Comparison of ENCODE assay signal across 1 cellular context in the genomic region with DNA sequence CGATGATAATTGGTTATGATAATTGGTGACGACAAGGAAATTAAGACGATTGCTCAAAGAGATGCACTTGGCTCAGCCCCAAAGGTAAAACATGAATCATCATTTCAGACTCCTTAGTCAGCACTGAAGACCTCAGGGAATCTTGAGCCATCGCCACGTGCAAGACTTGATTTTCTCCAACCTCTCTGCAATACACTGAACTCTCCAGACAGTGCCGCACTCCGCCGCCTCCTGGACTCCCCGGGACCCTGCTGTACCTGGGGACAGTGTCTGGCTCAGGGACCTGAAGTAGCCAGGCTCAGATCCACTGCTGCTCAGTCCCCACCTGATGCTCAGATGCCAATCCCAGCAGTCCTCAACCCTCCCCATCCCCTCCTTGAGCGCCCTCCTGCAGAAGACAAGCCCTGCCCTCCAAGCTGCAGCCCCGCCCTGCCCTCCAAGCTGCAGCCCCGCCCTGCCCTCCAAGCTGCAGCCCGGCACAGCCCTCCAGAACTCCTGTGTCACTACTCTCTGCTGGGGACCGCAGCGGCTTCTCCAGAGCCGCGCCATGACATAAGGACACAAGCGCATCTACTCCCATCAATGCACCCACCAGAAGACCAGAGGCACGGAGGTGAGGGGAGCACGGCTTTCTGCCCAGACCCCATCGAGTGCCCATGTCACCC.
A peak's percentile ranks its signal among the peaks of the same experiment; 100 is the strongest.
TF ChIP-seq lines count a peak whose summit lies in the region.

No MANE protein-coding gene starts in this region.

TF ChIP-seq in HepG2, 621 proteins besides CTCF, POLR2A, EP300 and RAD21 (continued from another document and continues in another):
- TF ChIP-seq, protein P1, sequence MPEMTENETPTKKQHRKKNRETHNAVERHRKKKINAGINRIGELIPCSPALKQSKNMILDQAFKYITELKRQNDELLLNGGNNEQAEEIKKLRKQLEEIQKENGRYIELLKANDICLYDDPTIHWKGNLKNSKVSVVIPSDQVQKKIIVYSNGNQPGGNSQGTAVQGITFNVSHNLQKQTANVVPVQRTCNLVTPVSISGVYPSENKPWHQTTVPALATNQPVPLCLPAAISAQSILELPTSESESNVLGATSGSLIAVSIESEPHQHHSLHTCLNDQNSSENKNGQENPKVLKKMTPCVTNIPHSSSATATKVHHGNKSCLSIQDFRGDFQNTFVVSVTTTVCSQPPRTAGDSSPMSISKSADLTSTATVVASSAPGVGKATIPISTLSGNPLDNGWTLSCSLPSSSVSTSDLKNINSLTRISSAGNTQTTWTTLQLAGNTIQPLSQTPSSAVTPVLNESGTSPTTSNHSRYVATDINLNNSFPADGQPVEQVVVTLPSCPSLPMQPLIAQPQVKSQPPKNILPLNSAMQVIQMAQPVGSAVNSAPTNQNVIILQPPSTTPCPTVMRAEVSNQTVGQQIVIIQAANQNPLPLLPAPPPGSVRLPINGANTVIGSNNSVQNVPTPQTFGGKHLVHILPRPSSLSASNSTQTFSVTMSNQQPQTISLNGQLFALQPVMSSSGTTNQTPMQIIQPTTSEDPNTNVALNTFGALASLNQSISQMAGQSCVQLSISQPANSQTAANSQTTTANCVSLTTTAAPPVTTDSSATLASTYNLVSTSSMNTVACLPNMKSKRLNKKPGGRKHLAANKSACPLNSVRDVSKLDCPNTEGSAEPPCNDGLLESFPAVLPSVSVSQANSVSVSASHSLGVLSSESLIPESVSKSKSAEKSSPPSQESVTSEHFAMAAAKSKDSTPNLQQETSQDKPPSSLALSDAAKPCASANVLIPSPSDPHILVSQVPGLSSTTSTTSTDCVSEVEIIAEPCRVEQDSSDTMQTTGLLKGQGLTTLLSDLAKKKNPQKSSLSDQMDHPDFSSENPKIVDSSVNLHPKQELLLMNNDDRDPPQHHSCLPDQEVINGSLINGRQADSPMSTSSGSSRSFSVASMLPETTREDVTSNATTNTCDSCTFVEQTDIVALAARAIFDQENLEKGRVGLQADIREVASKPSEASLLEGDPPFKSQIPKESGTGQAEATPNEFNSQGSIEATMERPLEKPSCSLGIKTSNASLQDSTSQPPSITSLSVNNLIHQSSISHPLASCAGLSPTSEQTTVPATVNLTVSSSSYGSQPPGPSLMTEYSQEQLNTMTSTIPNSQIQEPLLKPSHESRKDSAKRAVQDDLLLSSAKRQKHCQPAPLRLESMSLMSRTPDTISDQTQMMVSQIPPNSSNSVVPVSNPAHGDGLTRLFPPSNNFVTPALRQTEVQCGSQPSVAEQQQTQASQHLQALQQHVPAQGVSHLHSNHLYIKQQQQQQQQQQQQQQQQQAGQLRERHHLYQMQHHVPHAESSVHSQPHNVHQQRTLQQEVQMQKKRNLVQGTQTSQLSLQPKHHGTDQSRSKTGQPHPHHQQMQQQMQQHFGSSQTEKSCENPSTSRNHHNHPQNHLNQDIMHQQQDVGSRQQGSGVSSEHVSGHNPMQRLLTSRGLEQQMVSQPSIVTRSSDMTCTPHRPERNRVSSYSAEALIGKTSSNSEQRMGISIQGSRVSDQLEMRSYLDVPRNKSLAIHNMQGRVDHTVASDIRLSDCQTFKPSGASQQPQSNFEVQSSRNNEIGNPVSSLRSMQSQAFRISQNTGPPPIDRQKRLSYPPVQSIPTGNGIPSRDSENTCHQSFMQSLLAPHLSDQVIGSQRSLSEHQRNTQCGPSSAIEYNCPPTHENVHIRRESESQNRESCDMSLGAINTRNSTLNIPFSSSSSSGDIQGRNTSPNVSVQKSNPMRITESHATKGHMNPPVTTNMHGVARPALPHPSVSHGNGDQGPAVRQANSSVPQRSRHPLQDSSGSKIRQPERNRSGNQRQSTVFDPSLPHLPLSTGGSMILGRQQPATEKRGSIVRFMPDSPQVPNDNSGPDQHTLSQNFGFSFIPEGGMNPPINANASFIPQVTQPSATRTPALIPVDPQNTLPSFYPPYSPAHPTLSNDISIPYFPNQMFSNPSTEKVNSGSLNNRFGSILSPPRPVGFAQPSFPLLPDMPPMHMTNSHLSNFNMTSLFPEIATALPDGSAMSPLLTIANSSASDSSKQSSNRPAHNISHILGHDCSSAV (CRISPR knock-in tag; IDR thresholded peaks at IDR 0.05; ENCODE audit: borderline replicate concordance): no peak
- no peak for TF ChIP-seq HNF4A (CRISPR knock-in tag; IDR thresholded peaks at IDR 0.05)
- TF ChIP-seq ZNF75D (CRISPR knock-in tag; IDR thresholded peaks at IDR 0.05; ENCODE audit: borderline replicate concordance): no peak
- no peak for TF ChIP-seq CHD2 (IDR thresholded peaks at IDR 0.05; ENCODE audit: low read depth, low read length)
- TF ChIP-seq ZNF564 (CRISPR knock-in tag; IDR thresholded peaks at IDR 0.05): no peak
- TF ChIP-seq, protein P2, sequence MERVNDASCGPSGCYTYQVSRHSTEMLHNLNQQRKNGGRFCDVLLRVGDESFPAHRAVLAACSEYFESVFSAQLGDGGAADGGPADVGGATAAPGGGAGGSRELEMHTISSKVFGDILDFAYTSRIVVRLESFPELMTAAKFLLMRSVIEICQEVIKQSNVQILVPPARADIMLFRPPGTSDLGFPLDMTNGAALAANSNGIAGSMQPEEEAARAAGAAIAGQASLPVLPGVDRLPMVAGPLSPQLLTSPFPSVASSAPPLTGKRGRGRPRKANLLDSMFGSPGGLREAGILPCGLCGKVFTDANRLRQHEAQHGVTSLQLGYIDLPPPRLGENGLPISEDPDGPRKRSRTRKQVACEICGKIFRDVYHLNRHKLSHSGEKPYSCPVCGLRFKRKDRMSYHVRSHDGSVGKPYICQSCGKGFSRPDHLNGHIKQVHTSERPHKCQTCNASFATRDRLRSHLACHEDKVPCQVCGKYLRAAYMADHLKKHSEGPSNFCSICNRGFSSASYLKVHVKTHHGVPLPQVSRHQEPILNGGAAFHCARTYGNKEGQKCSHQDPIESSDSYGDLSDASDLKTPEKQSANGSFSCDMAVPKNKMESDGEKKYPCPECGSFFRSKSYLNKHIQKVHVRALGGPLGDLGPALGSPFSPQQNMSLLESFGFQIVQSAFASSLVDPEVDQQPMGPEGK (CRISPR knock-in tag; IDR thresholded peaks at IDR 0.05): no peak
- peak; percentile 34; the same call in 1 of the 2 replicates for TF ChIP-seq IRF2 (CRISPR knock-in tag; IDR thresholded peaks at IDR 0.05)
- TF ChIP-seq, protein P3, sequence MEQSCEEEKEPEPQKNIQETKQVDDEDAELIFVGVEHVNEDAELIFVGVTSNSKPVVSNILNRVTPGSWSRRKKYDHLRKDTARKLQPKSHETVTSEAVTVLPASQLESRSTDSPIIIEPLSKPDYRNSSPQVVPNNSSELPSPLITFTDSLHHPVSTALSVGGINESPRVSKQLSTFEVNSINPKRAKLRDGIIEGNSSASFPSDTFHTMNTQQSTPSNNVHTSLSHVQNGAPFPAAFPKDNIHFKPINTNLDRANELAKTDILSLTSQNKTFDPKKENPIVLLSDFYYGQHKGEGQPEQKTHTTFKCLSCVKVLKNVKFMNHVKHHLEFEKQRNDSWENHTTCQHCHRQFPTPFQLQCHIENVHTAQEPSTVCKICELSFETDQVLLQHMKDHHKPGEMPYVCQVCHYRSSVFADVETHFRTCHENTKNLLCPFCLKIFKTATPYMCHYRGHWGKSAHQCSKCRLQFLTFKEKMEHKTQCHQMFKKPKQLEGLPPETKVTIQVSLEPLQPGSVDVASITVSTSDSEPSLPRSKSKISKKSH (CRISPR knock-in tag; IDR thresholded peaks at IDR 0.05; ENCODE audit: borderline replicate concordance): peak; percentile 31; the same call in 1 of the 2 replicates
- no peak for TF ChIP-seq E2F5 (CRISPR knock-in tag; conservative IDR thresholded peaks at IDR 0.05)
- TF ChIP-seq PHF20 (CRISPR knock-in tag; IDR thresholded peaks at IDR 0.05): no peak
- TF ChIP-seq, protein P4, sequence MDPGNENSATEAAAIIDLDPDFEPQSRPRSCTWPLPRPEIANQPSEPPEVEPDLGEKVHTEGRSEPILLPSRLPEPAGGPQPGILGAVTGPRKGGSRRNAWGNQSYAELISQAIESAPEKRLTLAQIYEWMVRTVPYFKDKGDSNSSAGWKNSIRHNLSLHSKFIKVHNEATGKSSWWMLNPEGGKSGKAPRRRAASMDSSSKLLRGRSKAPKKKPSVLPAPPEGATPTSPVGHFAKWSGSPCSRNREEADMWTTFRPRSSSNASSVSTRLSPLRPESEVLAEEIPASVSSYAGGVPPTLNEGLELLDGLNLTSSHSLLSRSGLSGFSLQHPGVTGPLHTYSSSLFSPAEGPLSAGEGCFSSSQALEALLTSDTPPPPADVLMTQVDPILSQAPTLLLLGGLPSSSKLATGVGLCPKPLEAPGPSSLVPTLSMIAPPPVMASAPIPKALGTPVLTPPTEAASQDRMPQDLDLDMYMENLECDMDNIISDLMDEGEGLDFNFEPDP (CRISPR knock-in tag; conservative IDR thresholded peaks at IDR 0.05): no peak
- TF ChIP-seq, protein P5, sequence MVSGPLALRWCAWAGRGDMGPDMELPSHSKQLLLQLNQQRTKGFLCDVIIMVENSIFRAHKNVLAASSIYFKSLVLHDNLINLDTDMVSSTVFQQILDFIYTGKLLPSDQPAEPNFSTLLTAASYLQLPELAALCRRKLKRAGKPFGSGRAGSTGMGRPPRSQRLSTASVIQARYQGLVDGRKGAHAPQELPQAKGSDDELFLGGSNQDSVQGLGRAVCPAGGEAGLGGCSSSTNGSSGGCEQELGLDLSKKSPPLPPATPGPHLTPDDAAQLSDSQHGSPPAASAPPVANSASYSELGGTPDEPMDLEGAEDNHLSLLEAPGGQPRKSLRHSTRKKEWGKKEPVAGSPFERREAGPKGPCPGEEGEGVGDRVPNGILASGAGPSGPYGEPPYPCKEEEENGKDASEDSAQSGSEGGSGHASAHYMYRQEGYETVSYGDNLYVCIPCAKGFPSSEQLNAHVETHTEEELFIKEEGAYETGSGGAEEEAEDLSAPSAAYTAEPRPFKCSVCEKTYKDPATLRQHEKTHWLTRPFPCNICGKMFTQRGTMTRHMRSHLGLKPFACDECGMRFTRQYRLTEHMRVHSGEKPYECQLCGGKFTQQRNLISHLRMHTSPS (CRISPR knock-in tag; IDR thresholded peaks at IDR 0.05; ENCODE audit: low read depth): no peak
- no peak; the same call in 1 of the 2 replicates for TF ChIP-seq ZNF792 (CRISPR knock-in tag; IDR thresholded peaks at IDR 0.05)
- TF ChIP-seq TRAFD1 (CRISPR knock-in tag; IDR thresholded peaks at IDR 0.05; ENCODE audit: borderline replicate concordance): no peak
- no peak for TF ChIP-seq ZNF713 (CRISPR knock-in tag; IDR thresholded peaks at IDR 0.05)
- no peak for TF ChIP-seq KDM5A (IDR thresholded peaks at IDR 0.05; ENCODE audit: borderline replicate concordance, low read length)
- TF ChIP-seq ZNF3 (CRISPR knock-in tag; IDR thresholded peaks at IDR 0.05): no peak
- no peak for TF ChIP-seq ZNF30 (CRISPR knock-in tag; IDR thresholded peaks at IDR 0.05)
- TF ChIP-seq SIN3B (IDR thresholded peaks at IDR 0.05; ENCODE audit: low read length): no peak
- no peak for TF ChIP-seq MAFG (CRISPR knock-in tag; IDR thresholded peaks at IDR 0.05)
- TF ChIP-seq SP140L (CRISPR knock-in tag; IDR thresholded peaks at IDR 0.05; ENCODE audit: borderline replicate concordance): no peak
- TF ChIP-seq AKNA (CRISPR knock-in tag; IDR thresholded peaks at IDR 0.05; ENCODE audit: borderline replicate concordance): no peak
- no peak for TF ChIP-seq GZF1 (CRISPR knock-in tag; IDR thresholded peaks at IDR 0.05)
- no peak for TF ChIP-seq ZNF549 (CRISPR knock-in tag; IDR thresholded peaks at IDR 0.05)
- no peak; the same call in 1 of the 2 replicates for TF ChIP-seq ATF7-NPFF (CRISPR knock-in tag; IDR thresholded peaks at IDR 0.05; ENCODE audit: low read depth)
- TF ChIP-seq SYNCRIP (IDR thresholded peaks at IDR 0.05; ENCODE audit: insufficient read depth, low read depth, low read length): no peak
